1 cellular context compared by ENCODE assay signal in genomic region chr19:6587998-6588507, GRCh38.
TF ChIP-seq lines count a peak whose summit lies in the region.

No MANE protein-coding gene starts in this region.

TF ChIP-seq in GM12878, 131 proteins besides CTCF, POLR2A, EP300 and RAD21 (continued from another document):
- TF ChIP-seq TARDBP (IDR thresholded peaks at IDR 0.05; ENCODE audit: borderline replicate concordance) (no peak), ATF2 (IDR thresholded peaks at IDR 0.05; ENCODE audit: low read length) (peak; percentile 58), BCL3 (IDR thresholded peaks at IDR 0.05; ENCODE audit: borderline replicate concordance, insufficient read depth, low read depth, low read length, poor library complexity, severe bottlenecking) (peak; percentile 43), SMC3 (IDR thresholded peaks at IDR 0.05; ENCODE audit: borderline replicate concordance, low read length) (no peak), PKNOX1 (IDR thresholded peaks at IDR 0.05) (peak; percentile 94), RUNX3 (IDR thresholded peaks at IDR 0.05; ENCODE audit: low read length) (no peak), TAF1 (IDR thresholded peaks at IDR 0.05; ENCODE audit: borderline replicate concordance, low read depth, low read length) (no peak), LARP7 (IDR thresholded peaks at IDR 0.05) (0 out of 2 replicates have a peak, but pooled peaks have one; percentile 21), SIX5 (IDR thresholded peaks at IDR 0.05; ENCODE audit: low read depth, low read length, severe bottlenecking) (no peak), CREB1 (IDR thresholded peaks at IDR 0.05; ENCODE audit: low read depth) (peak; percentile 69; the same call in 1 of the 2 replicates), MAX (IDR thresholded peaks at IDR 0.05; ENCODE audit: low read depth, low read length) (0 out of 2 replicates have a peak, but pooled peaks have one; percentile 22), ZBTB33 (IDR thresholded peaks at IDR 0.05) (no peak), ELK1 (IDR thresholded peaks at IDR 0.05; ENCODE audit: low read depth, low read length) (no peak), SMAD5 (IDR thresholded peaks at IDR 0.05; ENCODE audit: low read depth) (no peak), BHLHE40 (IDR thresholded peaks at IDR 0.05; ENCODE audit: borderline replicate concordance in 1 of 2, low read depth in 2 of 2, low read length in 1 of 2) (0 out of 4 replicates have a peak, but pooled peaks of 1 of the 2 experiments have one; percentile 20), EZH2 (IDR thresholded peaks at IDR 0.05; ENCODE audit: borderline replicate concordance, control insufficient read depth, low read depth, low read length) (no peak)
